Comparison of ENCODE assay signal across 6 cellular contexts in the genomic region with DNA sequence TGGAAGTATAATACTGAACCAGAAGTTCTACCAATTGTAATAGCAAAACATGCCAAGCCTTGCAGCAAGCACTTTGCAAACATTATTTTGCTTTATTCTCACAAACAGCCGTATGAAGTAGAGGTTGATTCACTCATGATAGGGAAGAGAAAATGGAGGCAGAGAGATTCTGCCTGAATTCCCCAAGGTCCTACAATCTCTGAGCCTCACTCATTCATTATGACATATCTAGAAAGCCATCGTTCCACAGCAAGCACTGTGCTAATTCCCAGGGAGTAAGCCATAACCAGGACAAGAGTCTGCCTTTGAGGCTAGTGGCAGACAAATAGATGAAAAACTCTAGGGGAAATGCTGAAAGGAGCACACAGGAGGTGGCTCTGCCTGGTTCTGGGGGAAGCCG.
"Had no signal": no experiment of that assay in that cellular context is flagged by ENCODE, and none has a peak within 500 bp of the region (broad histone marks: within the 10 kb centered on the region; RNA-seq: fewer than 3 reads in every experiment).

No MANE protein-coding gene starts in this region.

- DNase-seq: H9, HCEC 1CT, KBM-7 had no signal

- H3K4me3 ChIP-seq: GM23338 had no signal

- H2AFZ ChIP-seq: GM23338 had no signal

- H3K27ac ChIP-seq: HL-60, KMS-11 had no signal

- H3K9ac ChIP-seq: KMS-11 had no signal

- H3K4me2 ChIP-seq: GM23338, KMS-11 had no signal

- ATAC-seq: GM23338 had no signal
